In the genomic region with DNA sequence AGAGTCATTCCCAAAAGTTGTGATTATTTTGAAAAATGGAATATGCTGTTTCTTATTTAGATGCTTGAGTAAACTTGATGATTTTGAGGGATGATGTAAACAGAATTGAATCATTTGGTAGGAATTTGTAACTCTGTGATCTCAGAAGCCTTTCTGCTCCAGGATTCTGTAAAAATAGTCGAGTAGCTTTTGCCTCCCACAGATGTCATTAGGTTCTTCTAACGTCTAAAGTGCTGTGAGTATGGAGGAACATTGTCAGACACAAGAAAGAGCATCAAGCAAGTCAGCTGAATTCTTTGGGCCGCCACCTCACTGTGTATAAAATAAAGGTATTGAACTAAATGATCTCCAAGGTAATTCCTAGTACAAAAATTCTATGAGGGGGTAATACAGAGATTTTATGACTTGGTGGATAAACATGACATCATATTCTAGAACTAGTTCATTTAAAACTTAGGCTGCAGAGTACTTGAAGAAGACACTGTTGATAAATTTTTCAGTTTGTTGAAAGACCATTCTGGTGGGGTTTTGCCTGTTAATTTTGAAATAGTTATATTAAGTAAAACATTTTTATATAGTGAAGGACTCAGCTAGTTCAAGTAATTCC, we compare ENCODE assay signal across 1 cellular context.
TF ChIP-seq lines count a peak whose summit lies in the region.

No MANE protein-coding gene starts in this region.

TF ChIP-seq in SK-N-SH, 30 proteins besides CTCF, POLR2A, EP300 and RAD21 (continued from another document):
- TF ChIP-seq, protein P1, sequence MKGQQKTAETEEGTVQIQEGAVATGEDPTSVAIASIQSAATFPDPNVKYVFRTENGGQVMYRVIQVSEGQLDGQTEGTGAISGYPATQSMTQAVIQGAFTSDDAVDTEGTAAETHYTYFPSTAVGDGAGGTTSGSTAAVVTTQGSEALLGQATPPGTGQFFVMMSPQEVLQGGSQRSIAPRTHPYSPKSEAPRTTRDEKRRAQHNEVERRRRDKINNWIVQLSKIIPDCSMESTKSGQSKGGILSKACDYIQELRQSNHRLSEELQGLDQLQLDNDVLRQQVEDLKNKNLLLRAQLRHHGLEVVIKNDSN (IDR thresholded peaks at IDR 0.05; ENCODE audit: borderline replicate concordance, low read depth): no peak
- TF ChIP-seq TAF1 (IDR thresholded peaks at IDR 0.05; ENCODE audit: borderline replicate concordance, low read depth, low read length) (no peak), IRF3 (IDR thresholded peaks at IDR 0.05; ENCODE audit: low read depth, low read length) (no peak)
